1 cellular context compared by ENCODE assay signal in genomic region chr13:23567792-23568480, GRCh38.
TF ChIP-seq lines count a peak whose summit lies in the region.

No MANE protein-coding gene starts in this region.

TF ChIP-seq in GM12878, 131 proteins besides CTCF, POLR2A, EP300 and RAD21 (continued from another document):
- peak; percentile 26 for TF ChIP-seq RUNX3 (IDR thresholded peaks at IDR 0.05; ENCODE audit: low read length)
- TF ChIP-seq EGR1 (IDR thresholded peaks at IDR 0.05; ENCODE audit: borderline replicate concordance in 1 of 2, low read depth in 2 of 2, low read length in 2 of 2): 0 out of 3 replicates have a peak, but pooled peaks of 1 of the 2 experiments have one; percentile 10
